22 cellular contexts compared by ENCODE assay signal in the genomic region with DNA sequence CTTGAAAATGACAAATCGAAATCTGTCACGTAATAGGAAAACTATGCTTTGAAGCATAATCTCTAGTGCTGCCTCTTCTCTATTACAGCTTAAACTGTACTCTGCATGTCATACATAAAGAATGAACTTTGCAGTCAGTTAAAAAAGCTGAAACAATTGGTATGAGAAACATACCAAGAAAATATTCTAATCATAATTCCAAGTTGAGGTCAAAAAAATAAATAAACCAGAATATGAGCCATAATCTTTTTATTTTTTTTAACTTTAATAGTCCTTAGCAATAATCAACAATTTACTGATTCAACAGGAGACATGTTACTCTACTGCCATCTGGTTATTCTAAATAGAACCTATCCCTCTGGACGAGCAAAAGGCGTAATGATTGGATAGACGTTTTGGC.
A peak's percentile ranks its signal among the peaks of the same experiment; 100 is the strongest.
DNase-seq lines count a peak whose midpoint lies in the region; ATAC-seq, FAIRE-seq and TF ChIP-seq lines count a peak whose summit lies in the region.
"Had no signal": no experiment of that assay in that cellular context is flagged by ENCODE, and none has a peak within 500 bp of the region (broad histone marks: within the 10 kb centered on the region; RNA-seq: fewer than 3 reads in every experiment).

No MANE protein-coding gene starts in this region.

- H3K9me3 Mint-ChIP-seq in endothelial cell (ENCODE audit: unreplicated experiment), result no peaks in the 10 kb centered on the region

- DNase-seq in AG10803 (ENCODE audit: low read depth) (peak; percentile 62), NCI-H1694 (lab: John Stamatoyannopoulos, UW) (peak; percentile 47), medulla oblongata (ENCODE audit: extremely low spot score) (peak; percentile 13), endothelial cell (ENCODE audit: low spot score) (no peak), SW480 (ENCODE audit: low spot score) (no peak)
- no peak for DNase-seq in activated CD4-positive, alpha-beta T cell treated with anti-CD3 and anti-CD28 coated beads for 48 hours
- DNase-seq: activated CD4-positive, alpha-beta T cell treated with anti-CD3 and anti-CD28 coated beads, Interleukin-2, amount 50 U/mL, for 4 hours; activated naive CD4-positive, alpha-beta T cell; aorta; glutamatergic neuron; MM.1S; naive thymus-derived CD8-positive, alpha-beta T cell; NCI-H1930; NCI-H526 treated with DMSO at 0.1 percent for 48 hours; pancreas; SIG-M5; stimulated activated CD4-positive, alpha-beta T cell treated with anti-CD3 and anti-CD28 coated beads, Interleukin-4, amount 100 ng/mL, for 4 hours; substantia nigra; uterus had no signal

- peak; percentile 81 for FAIRE-seq in endometrium (lab: Jason Lieb, UNC)

- no peak overlapping the region for H3K27ac Mint-ChIP-seq in endothelial cell (ENCODE audit: unreplicated experiment)
- H3K27ac Mint-ChIP-seq: GM23338; naive thymus-derived CD8-positive, alpha-beta T cell had no signal

- H3K36me3 Mint-ChIP-seq in endothelial cell (ENCODE audit: low read depth, unreplicated experiment), result no peaks in the 10 kb centered on the region

- H3K27me3 Mint-ChIP-seq in endothelial cell (ENCODE audit: unreplicated experiment), result no peaks in the 10 kb centered on the region
- H3K27me3 Mint-ChIP-seq: naive thymus-derived CD8-positive, alpha-beta T cell had no signal

- H3K4me3 ChIP-seq in AG10803 (ENCODE audit: low read length), result no peak overlapping the region
- H3K4me3 ChIP-seq: GM23338, pancreas, uterus had no signal

- no peaks in the 10 kb centered on the region for H3K4me1 Mint-ChIP-seq in endothelial cell (ENCODE audit: unreplicated experiment)
- H3K4me1 Mint-ChIP-seq: naive thymus-derived CD8-positive, alpha-beta T cell had no signal

- no peak overlapping the region for H3K4me3 Mint-ChIP-seq in endothelial cell (ENCODE audit: unreplicated experiment)
- H3K4me3 Mint-ChIP-seq: GM23338; naive thymus-derived CD8-positive, alpha-beta T cell had no signal

- no peak for ATAC-seq in HG02571 (IDR thresholded peaks at IDR 0.05; ENCODE audit: unreplicated experiment)
- ATAC-seq: GM23338; naive thymus-derived CD8-positive, alpha-beta T cell; pancreas had no signal

- TF ChIP-seq CTCF in AG10803 (conservative IDR thresholded peaks at IDR 0.05; ENCODE audit: low read length), result no peak
- TF ChIP-seq CTCF in endothelial cell (IDR thresholded peaks at IDR 0.05; ENCODE audit: unreplicated experiment), result no peak

Comparison
In these comparisons a context has a peak if more than half of its experiments do, and no peak if none do; other contexts are left out.
1. DNase-seq: peak in AG10803 (single experiment), NCI-H1694 (single experiment) and medulla oblongata (single experiment); none in endothelial cell (single experiment), activated CD4-positive, alpha-beta T cell treated with anti-CD3 and anti-CD28 coated beads for 48 hours (single experiment) and SW480 (single experiment).